1 cellular context compared by ENCODE assay signal in the genomic region with DNA sequence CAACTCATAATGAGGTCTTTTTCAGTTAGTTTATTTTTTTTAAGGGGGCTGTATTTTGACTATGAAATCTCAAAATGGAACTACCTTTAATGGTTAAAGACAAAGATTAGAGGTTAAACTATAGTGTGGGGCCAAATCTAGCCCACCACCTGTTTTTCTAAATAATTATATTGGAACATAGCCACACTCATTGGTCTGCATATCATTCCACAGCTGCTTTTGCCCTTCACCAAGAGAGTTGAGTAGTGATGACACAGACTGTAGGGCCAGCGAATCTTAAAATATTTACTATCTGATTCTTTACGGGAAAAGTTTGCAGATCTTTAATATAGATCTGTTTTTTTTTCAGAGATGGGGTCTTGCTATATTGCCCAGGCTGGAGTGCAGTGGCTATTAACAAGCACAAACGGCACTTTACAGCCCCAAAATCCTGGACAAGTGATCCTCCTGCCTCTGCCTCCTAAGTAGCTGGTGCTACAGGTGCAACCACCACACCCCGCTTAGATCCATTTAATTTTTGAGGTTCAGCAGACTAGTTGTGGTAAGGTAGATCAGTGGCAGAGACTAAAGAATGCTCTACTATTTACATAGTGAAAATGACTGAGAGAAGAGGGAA.
TF ChIP-seq lines count a peak whose summit lies in the region.

No MANE protein-coding gene starts in this region.

TF ChIP-seq in HepG2, 621 proteins besides CTCF, POLR2A, EP300 and RAD21:
- TF ChIP-seq SMYD3 (CRISPR knock-in tag; IDR thresholded peaks at IDR 0.05): no peak
- no peak for TF ChIP-seq ZMYM4 (CRISPR knock-in tag; IDR thresholded peaks at IDR 0.05)
- TF ChIP-seq ZNF136 (CRISPR knock-in tag; IDR thresholded peaks at IDR 0.05; ENCODE audit: low read depth): no peak
- TF ChIP-seq HMGA1 (CRISPR knock-in tag; conservative IDR thresholded peaks at IDR 0.05): no peak
- peak; percentile 78 for TF ChIP-seq ZNF121 (CRISPR knock-in tag; IDR thresholded peaks at IDR 0.05)
- TF ChIP-seq CC2D1A (CRISPR knock-in tag; IDR thresholded peaks at IDR 0.05): no peak
